In genomic region chr2:197452754-197453122, GRCh38 we compare ENCODE assay signal across 8 cellular contexts. TPM values are rescaled to one million over a fixed set of nuclear protein-coding genes. Genes with fewer than 3 reads are reported as not detected.
DNase-seq lines count a peak whose midpoint lies in the region; ATAC-seq and TF ChIP-seq lines count a peak whose summit lies in the region.

No MANE protein-coding gene starts in this region.

- peaks cover 22% of the 10 kb centered on the region for H3K79me2 ChIP-seq in neural cell (replicated peaks; ENCODE audit: insufficient read depth, low read length)

- peaks cover 13 to 38% (median 18%) of the 10 kb centered on the region in 10 experiments for H3K4me1 ChIP-seq in BLaER1 treated with 17β-estradiol and CSF1 and Interleukin-3, amounts not matched to agents 10 nM and 100 nM
- H3K4me1 ChIP-seq in effector memory CD4-positive, alpha-beta T cell (ENCODE audit: control insufficient read depth, insufficient read depth, low read length, poor library complexity, severe bottlenecking), result peaks cover 19% of the 10 kb centered on the region

- peaks cover 3% of the 10 kb centered on the region for H3F3A ChIP-seq in neural cell (ENCODE audit: insufficient read depth, low read length, poor library complexity, severe bottlenecking)

- DNase-seq in NB4 (ENCODE audit: low read depth) (no peak), CD1c-positive myeloid dendritic cell (ENCODE audit: extremely low spot score) (no peak), EL (no peak)
- no peak for DNase-seq in effector memory CD4-positive, alpha-beta T cell

- ATAC-seq in GM18502 (IDR thresholded peaks at IDR 0.05; ENCODE audit: poor library complexity, unreplicated experiment) (no peak), HG03135 (IDR thresholded peaks at IDR 0.05; ENCODE audit: unreplicated experiment) (no peak)

- no peaks in the 10 kb centered on the region for H3K27me3 ChIP-seq in BLaER1 treated with 17β-estradiol and CSF1 and Interleukin-3, amounts not matched to agents 10 nM and 100 nM
- H3K27me3 ChIP-seq in effector memory CD4-positive, alpha-beta T cell (replicated peaks; ENCODE audit: control insufficient read depth, insufficient read depth, low read length, poor library complexity, severe bottlenecking), result no peaks in the 10 kb centered on the region
- H3K27me3 ChIP-seq in neural cell (ENCODE audit: insufficient read depth, low read depth, low read length), result no peaks in the 10 kb centered on the region

- no peak for TF ChIP-seq EP300 in neural cell (conservative IDR thresholded peaks at IDR 0.05; ENCODE audit: poor library complexity, severe bottlenecking)

- peaks cover 0 to 16% (median 8%) of the 10 kb centered on the region in 11 experiments; a peak in 12 of 22 replicates for H3K36me3 ChIP-seq in BLaER1 treated with 17β-estradiol and CSF1 and Interleukin-3, amounts not matched to agents 10 nM and 100 nM
- H3K36me3 ChIP-seq in effector memory CD4-positive, alpha-beta T cell (ENCODE audit: control insufficient read depth, insufficient read depth, low read length), result no peaks in the 10 kb centered on the region
- H3K36me3 ChIP-seq in neural cell (ENCODE audit: insufficient read depth, low read length), result no peaks in the 10 kb centered on the region

- no peaks in the 10 kb centered on the region for H3K9me2 ChIP-seq in neural cell (ENCODE audit: insufficient read depth, low read length)

- H3K9ac ChIP-seq in BLaER1 treated with 17β-estradiol and CSF1 and Interleukin-3, amounts not matched to agents 10 nM and 100 nM, result peak overlapping the region; percentile 85 to 97 (median 91)
- H3K9ac ChIP-seq in neural cell (ENCODE audit: low read length), result peak overlapping the region; percentile 84

- peak overlapping the region; percentile 74 to 98 (median 89) for H3K27ac ChIP-seq in BLaER1 treated with 17β-estradiol and CSF1 and Interleukin-3, amounts not matched to agents 10 nM and 100 nM
- peak overlapping the region; percentile 100 for H3K27ac ChIP-seq in effector memory CD4-positive, alpha-beta T cell (ENCODE audit: insufficient read depth, low read length, poor library complexity, severe bottlenecking)
- peak overlapping the region; percentile 90 for H3K27ac ChIP-seq in neural cell (ENCODE audit: low read length)

- TF ChIP-seq POLR2A in NB4 (IDR thresholded peaks at IDR 0.05; ENCODE audit: extremely low read depth, insufficient read length), result peak; percentile 53

- H3K4me2 ChIP-seq in BLaER1 treated with 17β-estradiol and CSF1 and Interleukin-3, amounts not matched to agents 10 nM and 100 nM, result peak overlapping the region; percentile 71 to 94 (median 81)
- peak overlapping the region; percentile 86 for H3K4me2 ChIP-seq in neural cell (ENCODE audit: low read length)

- peak overlapping the region; percentile 71 to 83 (median 80) for H3K4me3 ChIP-seq in BLaER1 treated with 17β-estradiol and CSF1 and Interleukin-3, amounts not matched to agents 10 nM and 100 nM
- peak overlapping the region; percentile 61 for H3K4me3 ChIP-seq in NB4 (ENCODE audit: low read depth, low read length)
- peak overlapping the region; percentile 94 for H3K4me3 ChIP-seq in effector memory CD4-positive, alpha-beta T cell (ENCODE audit: insufficient read depth, low read depth, low read length, poor library complexity, severe bottlenecking)
- H3K4me3 ChIP-seq in neural cell (ENCODE audit: low read length), result peak overlapping the region; percentile 88

- no peak for TF ChIP-seq RAD21 in neural cell (conservative IDR thresholded peaks at IDR 0.05)

- peaks cover 23 to 40% (median 38%) of the 10 kb centered on the region in 11 experiments; a peak in 21 of 22 replicates for H4K20me1 ChIP-seq in BLaER1 treated with 17β-estradiol and CSF1 and Interleukin-3, amounts not matched to agents 10 nM and 100 nM
- H4K20me1 ChIP-seq in neural cell (ENCODE audit: insufficient read depth), result no peaks in the 10 kb centered on the region

- H3K9me3 ChIP-seq in BLaER1 treated with 17β-estradiol and CSF1 and Interleukin-3, amounts not matched to agents 10 nM and 100 nM (replicated peaks in 1 of 11), result peaks cover 0 to 9% (median 0%) of the 10 kb centered on the region in 11 experiments; a peak in 5 of 22 replicates
- no peaks in the 10 kb centered on the region for H3K9me3 ChIP-seq in effector memory CD4-positive, alpha-beta T cell (ENCODE audit: control insufficient read depth, low read length)
- H3K9me3 ChIP-seq in neural cell (ENCODE audit: low read length), result no peaks in the 10 kb centered on the region

- peak overlapping the region; percentile 95 for H2AFZ ChIP-seq in neural cell (ENCODE audit: low read depth, low read length)

- TF ChIP-seq CTCF in NB4 (IDR thresholded peaks at IDR 0.05; ENCODE audit: low read depth, low read length) (no peak), neural cell (IDR thresholded peaks at IDR 0.05; ENCODE audit: poor library complexity, severe bottlenecking) (no peak)

TF ChIP-seq in neural cell, 6 proteins besides CTCF, POLR2A, EP300 and RAD21:
- no peak for TF ChIP-seq POLR2AphosphoS5 (IDR thresholded peaks at IDR 0.05)
TF ChIP-seq in neural cell: peak in this region for 0.

RNA-seq across cellular contexts. Expression of gene COQ10B, which starts 0.6 kb away (rescaled TPM):
- 22.5 and 28.4 TPM in 2 replicates for polyA plus RNA-seq in neural cell
- 30.3 and 33.6 TPM in 2 replicates for polyA minus RNA-seq in neural cell

RNA-seq across cellular contexts. Expression of gene SF3B1, which starts 17.9 kb away (rescaled TPM):
- polyA plus RNA-seq in neural cell, result 936 and 1,143 TPM in 2 replicates
- 486 and 558 TPM in 2 replicates for polyA minus RNA-seq in neural cell

RNA-seq across cellular contexts. Expression of gene HSPD1, which starts 46.9 kb away (rescaled TPM):
- 226 and 229 TPM in 2 replicates for polyA plus RNA-seq in neural cell
- polyA minus RNA-seq in neural cell, result 189 and 201 TPM in 2 replicates

RNA-seq across cellular contexts. Expression of gene HSPE1, which starts 47.4 kb away (rescaled TPM):
- 136 and 177 TPM in 2 replicates for polyA plus RNA-seq in neural cell
- 60.6 and 75.7 TPM in 2 replicates for polyA minus RNA-seq in neural cell
